In the genomic region with DNA sequence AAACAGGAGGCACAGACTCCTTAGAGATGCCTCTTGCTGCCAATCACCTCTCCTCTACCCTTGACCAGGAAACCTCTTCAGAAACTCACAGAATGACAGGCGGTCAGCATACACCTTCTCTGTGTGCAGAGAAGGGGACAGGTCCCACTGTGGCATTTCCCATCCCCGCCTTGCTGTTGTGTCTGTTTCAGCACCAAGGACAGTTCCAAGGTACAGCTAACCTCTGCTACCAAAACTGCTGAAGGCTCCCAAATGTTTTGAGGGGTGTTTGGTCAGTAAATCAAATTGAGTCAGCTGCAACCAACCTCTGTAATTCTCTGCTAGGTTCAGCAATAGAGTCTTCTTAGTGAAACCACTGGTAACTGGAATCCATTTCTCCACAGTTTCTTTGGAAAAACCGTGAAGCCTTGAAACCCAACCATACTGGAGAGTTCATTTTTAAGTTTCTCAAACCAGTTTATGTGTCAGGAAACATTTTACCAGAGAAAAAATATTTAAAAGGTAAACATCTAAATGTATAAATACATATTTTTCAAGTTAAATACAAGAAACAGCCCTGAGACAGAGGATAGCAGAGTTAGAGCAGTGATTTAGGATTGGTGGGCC, we compare ENCODE assay signal across 1 cellular context.
TF ChIP-seq lines count a peak whose summit lies in the region.

No MANE protein-coding gene starts in this region.

TF ChIP-seq in HepG2, 621 proteins besides CTCF, POLR2A, EP300 and RAD21 (continued from another document and continues in another):
- TF ChIP-seq, protein P1, sequence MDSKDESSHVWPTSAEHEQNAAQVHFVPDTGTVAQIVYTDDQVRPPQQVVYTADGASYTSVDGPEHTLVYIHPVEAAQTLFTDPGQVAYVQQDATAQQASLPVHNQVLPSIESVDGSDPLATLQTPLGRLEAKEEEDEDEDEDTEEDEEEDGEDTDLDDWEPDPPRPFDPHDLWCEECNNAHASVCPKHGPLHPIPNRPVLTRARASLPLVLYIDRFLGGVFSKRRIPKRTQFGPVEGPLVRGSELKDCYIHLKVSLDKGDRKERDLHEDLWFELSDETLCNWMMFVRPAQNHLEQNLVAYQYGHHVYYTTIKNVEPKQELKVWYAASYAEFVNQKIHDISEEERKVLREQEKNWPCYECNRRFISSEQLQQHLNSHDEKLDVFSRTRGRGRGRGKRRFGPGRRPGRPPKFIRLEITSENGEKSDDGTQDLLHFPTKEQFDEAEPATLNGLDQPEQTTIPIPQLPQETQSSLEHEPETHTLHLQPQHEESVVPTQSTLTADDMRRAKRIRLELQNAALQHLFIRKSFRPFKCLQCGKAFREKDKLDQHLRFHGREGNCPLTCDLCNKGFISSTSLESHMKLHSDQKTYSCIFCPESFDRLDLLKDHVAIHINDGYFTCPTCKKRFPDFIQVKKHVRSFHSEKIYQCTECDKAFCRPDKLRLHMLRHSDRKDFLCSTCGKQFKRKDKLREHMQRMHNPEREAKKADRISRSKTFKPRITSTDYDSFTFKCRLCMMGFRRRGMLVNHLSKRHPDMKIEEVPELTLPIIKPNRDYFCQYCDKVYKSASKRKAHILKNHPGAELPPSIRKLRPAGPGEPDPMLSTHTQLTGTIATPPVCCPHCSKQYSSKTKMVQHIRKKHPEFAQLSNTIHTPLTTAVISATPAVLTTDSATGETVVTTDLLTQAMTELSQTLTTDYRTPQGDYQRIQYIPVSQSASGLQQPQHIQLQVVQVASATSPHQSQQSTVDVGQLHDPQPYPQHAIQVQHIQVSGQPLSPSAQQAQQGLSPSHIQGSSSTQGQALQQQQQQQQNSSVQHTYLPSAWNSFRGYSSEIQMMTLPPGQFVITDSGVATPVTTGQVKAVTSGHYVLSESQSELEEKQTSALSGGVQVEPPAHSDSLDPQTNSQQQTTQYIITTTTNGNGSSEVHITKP (CRISPR knock-in tag; IDR thresholded peaks at IDR 0.05; ENCODE audit: low read depth), result no peak
- TF ChIP-seq SPEN (CRISPR knock-in tag; IDR thresholded peaks at IDR 0.05; ENCODE audit: low read depth) (no peak), ARHGAP35 (CRISPR knock-in tag; IDR thresholded peaks at IDR 0.05; ENCODE audit: borderline replicate concordance) (no peak), ZNF780A (CRISPR knock-in tag; IDR thresholded peaks at IDR 0.05) (no peak), CC2D1A (CRISPR knock-in tag; IDR thresholded peaks at IDR 0.05) (no peak), SP1 (IDR thresholded peaks at IDR 0.05) (no peak), SP1 (CRISPR knock-in tag; IDR thresholded peaks at IDR 0.05) (no peak), ZKSCAN1 (IDR thresholded peaks at IDR 0.05; ENCODE audit: low read length) (no peak), TCF7L2 (IDR thresholded peaks at IDR 0.05; ENCODE audit: low read depth, low read length) (no peak), GTF3A (CRISPR knock-in tag; conservative IDR thresholded peaks at IDR 0.05) (no peak), ZNF792 (CRISPR knock-in tag; IDR thresholded peaks at IDR 0.05) (no peak), ZNF674 (CRISPR knock-in tag; IDR thresholded peaks at IDR 0.05; ENCODE audit: low read depth) (no peak), ZSCAN20 (CRISPR knock-in tag; IDR thresholded peaks at IDR 0.05; ENCODE audit: borderline replicate concordance) (no peak), TAF1 (CRISPR knock-in tag; IDR thresholded peaks at IDR 0.05) (no peak), SNRNP70 (IDR thresholded peaks at IDR 0.05; ENCODE audit: low read depth, low read length) (no peak), MIER2 (CRISPR knock-in tag; IDR thresholded peaks at IDR 0.05) (peak; percentile 97), ZNF570 (CRISPR knock-in tag; IDR thresholded peaks at IDR 0.05; ENCODE audit: borderline replicate concordance) (no peak), HMG20A (CRISPR knock-in tag; IDR thresholded peaks at IDR 0.05; ENCODE audit: borderline replicate concordance) (no peak), WIZ (CRISPR knock-in tag; IDR thresholded peaks at IDR 0.05) (peak; percentile 67; the same call in 1 of the 2 replicates), ZNF446 (CRISPR knock-in tag; IDR thresholded peaks at IDR 0.05) (no peak), ZNF30 (CRISPR knock-in tag; IDR thresholded peaks at IDR 0.05) (no peak), ONECUT2 (CRISPR knock-in tag; IDR thresholded peaks at IDR 0.05) (no peak), ZSCAN9 (CRISPR knock-in tag; IDR thresholded peaks at IDR 0.05; ENCODE audit: borderline replicate concordance) (0 out of 2 replicates have a peak, but pooled peaks have one; percentile 70), NPAS2 (CRISPR knock-in tag; IDR thresholded peaks at IDR 0.05; ENCODE audit: borderline replicate concordance) (no peak), SIN3A (IDR thresholded peaks at IDR 0.05; ENCODE audit: borderline replicate concordance, low read depth, low read length) (no peak), ZBTB21 (CRISPR knock-in tag; IDR thresholded peaks at IDR 0.05) (no peak; the same call in 1 of the 2 replicates), KAT7 (CRISPR knock-in tag; IDR thresholded peaks at IDR 0.05; ENCODE audit: borderline replicate concordance) (no peak), ZNF816 (CRISPR knock-in tag; IDR thresholded peaks at IDR 0.05; ENCODE audit: borderline replicate concordance) (no peak), PAF1 (CRISPR knock-in tag; IDR thresholded peaks at IDR 0.05) (no peak), FIP1L1 (IDR thresholded peaks at IDR 0.05; ENCODE audit: borderline replicate concordance, insufficient read depth, low read depth, low read length) (no peak), ZFP36L2 (CRISPR knock-in tag; IDR thresholded peaks at IDR 0.05) (no peak), MBNL3 (CRISPR knock-in tag; conservative IDR thresholded peaks at IDR 0.05) (no peak), HNRNPL (IDR thresholded peaks at IDR 0.05; ENCODE audit: low read depth, low read length) (no peak), ZNF431 (CRISPR knock-in tag; IDR thresholded peaks at IDR 0.05; ENCODE audit: borderline replicate concordance, low read depth) (no peak; the same call in 1 of the 2 replicates), ZMAT3 (CRISPR knock-in tag; conservative IDR thresholded peaks at IDR 0.05) (0 out of 2 replicates have a peak, but pooled peaks have one; percentile 33), SMARCE1 (IDR thresholded peaks at IDR 0.05; ENCODE audit: borderline replicate concordance) (no peak), ZNF703 (CRISPR knock-in tag; IDR thresholded peaks at IDR 0.05; ENCODE audit: borderline replicate concordance) (no peak), EZH2 (conservative IDR thresholded peaks at IDR 0.05; ENCODE audit: low read depth, low read length) (no peak), GABPA (IDR thresholded peaks at IDR 0.05; ENCODE audit: low read depth, low read length) (no peak), GABPA (CRISPR knock-in tag; IDR thresholded peaks at IDR 0.05; ENCODE audit: low read depth) (no peak)
- TF ChIP-seq, protein P2, sequence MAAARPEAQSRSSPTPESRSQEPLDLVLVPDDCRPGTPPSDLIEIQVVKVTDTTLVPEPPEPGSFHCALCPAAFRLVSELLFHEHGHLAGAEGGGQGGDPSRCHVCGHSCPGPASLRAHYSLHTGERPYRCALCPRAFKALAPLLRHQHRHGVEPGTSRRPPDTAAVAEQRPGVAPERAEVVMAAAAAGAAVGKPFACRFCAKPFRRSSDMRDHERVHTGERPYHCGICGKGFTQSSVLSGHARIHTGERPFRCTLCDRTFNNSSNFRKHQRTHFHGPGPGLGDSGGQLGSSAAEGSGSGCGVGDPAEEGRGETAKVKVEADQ (CRISPR knock-in tag; IDR thresholded peaks at IDR 0.05; ENCODE audit: borderline replicate concordance), result no peak
- TF ChIP-seq, protein P3, sequence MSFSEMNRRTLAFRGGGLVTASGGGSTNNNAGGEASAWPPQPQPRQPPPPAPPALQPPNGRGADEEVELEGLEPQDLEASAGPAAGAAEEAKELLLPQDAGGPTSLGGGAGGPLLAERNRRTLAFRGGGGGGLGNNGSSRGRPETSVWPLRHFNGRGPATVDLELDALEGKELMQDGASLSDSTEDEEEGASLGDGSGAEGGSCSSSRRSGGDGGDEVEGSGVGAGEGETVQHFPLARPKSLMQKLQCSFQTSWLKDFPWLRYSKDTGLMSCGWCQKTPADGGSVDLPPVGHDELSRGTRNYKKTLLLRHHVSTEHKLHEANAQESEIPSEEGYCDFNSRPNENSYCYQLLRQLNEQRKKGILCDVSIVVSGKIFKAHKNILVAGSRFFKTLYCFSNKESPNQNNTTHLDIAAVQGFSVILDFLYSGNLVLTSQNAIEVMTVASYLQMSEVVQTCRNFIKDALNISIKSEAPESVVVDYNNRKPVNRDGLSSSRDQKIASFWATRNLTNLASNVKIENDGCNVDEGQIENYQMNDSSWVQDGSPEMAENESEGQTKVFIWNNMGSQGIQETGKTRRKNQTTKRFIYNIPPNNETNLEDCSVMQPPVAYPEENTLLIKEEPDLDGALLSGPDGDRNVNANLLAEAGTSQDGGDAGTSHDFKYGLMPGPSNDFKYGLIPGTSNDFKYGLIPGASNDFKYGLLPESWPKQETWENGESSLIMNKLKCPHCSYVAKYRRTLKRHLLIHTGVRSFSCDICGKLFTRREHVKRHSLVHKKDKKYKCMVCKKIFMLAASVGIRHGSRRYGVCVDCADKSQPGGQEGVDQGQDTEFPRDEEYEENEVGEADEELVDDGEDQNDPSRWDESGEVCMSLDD (CRISPR knock-in tag; IDR thresholded peaks at IDR 0.05; ENCODE audit: borderline replicate concordance), result no peak
- TF ChIP-seq, protein P4, sequence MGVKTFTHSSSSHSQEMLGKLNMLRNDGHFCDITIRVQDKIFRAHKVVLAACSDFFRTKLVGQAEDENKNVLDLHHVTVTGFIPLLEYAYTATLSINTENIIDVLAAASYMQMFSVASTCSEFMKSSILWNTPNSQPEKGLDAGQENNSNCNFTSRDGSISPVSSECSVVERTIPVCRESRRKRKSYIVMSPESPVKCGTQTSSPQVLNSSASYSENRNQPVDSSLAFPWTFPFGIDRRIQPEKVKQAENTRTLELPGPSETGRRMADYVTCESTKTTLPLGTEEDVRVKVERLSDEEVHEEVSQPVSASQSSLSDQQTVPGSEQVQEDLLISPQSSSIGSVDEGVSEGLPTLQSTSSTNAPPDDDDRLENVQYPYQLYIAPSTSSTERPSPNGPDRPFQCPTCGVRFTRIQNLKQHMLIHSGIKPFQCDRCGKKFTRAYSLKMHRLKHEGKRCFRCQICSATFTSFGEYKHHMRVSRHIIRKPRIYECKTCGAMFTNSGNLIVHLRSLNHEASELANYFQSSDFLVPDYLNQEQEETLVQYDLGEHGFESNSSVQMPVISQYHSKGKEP (CRISPR knock-in tag; IDR thresholded peaks at IDR 0.05), result peak; percentile 54; the same call in 1 of the 2 replicates
- TF ChIP-seq, protein P5, sequence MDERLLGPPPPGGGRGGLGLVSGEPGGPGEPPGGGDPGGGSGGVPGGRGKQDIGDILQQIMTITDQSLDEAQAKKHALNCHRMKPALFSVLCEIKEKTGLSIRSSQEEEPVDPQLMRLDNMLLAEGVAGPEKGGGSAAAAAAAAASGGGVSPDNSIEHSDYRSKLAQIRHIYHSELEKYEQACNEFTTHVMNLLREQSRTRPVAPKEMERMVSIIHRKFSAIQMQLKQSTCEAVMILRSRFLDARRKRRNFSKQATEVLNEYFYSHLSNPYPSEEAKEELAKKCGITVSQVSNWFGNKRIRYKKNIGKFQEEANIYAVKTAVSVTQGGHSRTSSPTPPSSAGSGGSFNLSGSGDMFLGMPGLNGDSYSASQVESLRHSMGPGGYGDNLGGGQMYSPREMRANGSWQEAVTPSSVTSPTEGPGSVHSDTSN (CRISPR knock-in tag; IDR thresholded peaks at IDR 0.05), result no peak
- TF ChIP-seq, protein P6, sequence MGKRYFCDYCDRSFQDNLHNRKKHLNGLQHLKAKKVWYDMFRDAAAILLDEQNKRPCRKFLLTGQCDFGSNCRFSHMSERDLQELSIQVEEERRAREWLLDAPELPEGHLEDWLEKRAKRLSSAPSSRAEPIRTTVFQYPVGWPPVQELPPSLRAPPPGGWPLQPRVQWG (CRISPR knock-in tag; IDR thresholded peaks at IDR 0.05; ENCODE audit: borderline replicate concordance, low read depth), result no peak
- TF ChIP-seq, protein P7, sequence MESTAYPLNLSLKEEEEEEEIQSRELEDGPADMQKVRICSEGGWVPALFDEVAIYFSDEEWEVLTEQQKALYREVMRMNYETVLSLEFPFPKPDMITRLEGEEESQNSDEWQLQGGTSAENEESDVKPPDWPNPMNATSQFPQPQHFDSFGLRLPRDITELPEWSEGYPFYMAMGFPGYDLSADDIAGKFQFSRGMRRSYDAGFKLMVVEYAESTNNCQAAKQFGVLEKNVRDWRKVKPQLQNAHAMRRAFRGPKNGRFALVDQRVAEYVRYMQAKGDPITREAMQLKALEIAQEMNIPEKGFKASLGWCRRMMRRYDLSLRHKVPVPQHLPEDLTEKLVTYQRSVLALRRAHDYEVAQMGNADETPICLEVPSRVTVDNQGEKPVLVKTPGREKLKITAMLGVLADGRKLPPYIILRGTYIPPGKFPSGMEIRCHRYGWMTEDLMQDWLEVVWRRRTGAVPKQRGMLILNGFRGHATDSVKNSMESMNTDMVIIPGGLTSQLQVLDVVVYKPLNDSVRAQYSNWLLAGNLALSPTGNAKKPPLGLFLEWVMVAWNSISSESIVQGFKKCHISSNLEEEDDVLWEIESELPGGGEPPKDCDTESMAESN (CRISPR knock-in tag; conservative IDR thresholded peaks at IDR 0.05), result no peak
- TF ChIP-seq, protein P8, sequence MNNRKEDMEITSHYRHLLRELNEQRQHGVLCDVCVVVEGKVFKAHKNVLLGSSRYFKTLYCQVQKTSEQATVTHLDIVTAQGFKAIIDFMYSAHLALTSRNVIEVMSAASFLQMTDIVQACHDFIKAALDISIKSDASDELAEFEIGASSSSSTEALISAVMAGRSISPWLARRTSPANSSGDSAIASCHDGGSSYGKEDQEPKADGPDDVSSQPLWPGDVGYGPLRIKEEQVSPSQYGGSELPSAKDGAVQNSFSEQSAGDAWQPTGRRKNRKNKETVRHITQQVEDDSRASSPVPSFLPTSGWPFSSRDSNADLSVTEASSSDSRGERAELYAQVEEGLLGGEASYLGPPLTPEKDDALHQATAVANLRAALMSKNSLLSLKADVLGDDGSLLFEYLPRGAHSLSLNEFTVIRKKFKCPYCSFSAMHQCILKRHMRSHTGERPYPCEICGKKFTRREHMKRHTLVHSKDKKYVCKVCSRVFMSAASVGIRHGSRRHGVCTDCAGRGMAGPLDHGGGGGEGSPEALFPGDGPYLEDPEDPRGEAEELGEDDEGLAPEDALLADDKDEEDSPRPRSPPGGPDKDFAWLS (CRISPR knock-in tag; IDR thresholded peaks at IDR 0.05; ENCODE audit: borderline replicate concordance), result no peak
- TF ChIP-seq, protein P9, sequence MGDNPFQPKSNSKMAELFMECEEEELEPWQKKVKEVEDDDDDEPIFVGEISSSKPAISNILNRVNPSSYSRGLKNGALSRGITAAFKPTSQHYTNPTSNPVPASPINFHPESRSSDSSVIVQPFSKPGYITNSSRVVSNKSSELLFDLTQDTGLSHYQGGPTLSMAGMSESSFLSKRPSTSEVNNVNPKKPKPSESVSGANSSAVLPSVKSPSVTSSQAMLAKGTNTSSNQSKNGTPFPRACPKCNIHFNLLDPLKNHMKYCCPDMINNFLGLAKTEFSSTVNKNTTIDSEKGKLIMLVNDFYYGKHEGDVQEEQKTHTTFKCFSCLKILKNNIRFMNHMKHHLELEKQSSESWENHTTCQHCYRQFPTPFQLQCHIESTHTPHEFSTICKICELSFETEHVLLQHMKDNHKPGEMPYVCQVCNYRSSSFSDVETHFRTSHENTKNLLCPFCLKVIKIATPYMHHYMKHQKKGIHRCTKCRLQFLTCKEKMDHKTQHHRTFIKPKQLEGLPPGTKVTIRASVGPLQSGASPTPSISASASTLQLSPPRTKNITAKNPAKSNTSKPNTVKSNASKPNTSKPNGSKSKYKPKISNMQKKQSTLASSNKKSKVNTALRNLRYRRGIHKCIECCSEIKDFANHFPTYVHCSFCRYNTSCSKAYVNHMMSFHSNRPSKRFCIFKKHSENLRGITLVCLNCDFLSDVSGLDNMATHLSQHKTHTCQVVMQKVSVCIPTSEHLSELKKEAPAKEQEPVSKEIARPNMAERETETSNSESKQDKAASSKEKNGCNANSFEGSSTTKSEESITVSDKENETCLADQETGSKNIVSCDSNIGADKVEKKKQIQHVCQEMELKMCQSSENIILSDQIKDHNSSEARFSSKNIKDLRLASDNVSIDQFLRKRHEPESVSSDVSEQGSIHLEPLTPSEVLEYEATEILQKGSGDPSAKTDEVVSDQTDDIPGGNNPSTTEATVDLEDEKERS (CRISPR knock-in tag; IDR thresholded peaks at IDR 0.05), result no peak
